ENCODE assay signal across 1 cellular context in the genomic region with DNA sequence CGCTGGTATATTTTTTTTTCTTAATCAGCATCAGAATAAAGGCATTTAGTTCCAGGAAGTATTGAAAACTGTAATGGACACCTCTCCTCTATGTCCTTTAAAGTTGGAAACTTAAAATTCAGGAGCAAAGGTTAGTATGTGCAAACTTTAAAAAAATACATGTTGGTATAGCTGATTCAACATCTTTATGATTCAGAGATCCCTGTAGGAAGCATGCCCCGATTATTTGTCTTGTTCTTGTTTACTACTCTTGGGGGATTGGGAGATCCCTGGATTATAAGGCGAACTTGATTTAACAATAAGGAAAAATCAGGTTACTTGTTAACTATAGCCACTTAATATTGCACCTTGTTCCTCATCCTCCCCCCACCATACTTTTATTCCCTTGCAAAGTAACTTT.
TF ChIP-seq lines count a peak whose summit lies in the region.

No MANE protein-coding gene starts in this region.

TF ChIP-seq in A549, 52 proteins besides CTCF, POLR2A, EP300 and RAD21 (continued from another document):
- TF ChIP-seq, protein P1, sequence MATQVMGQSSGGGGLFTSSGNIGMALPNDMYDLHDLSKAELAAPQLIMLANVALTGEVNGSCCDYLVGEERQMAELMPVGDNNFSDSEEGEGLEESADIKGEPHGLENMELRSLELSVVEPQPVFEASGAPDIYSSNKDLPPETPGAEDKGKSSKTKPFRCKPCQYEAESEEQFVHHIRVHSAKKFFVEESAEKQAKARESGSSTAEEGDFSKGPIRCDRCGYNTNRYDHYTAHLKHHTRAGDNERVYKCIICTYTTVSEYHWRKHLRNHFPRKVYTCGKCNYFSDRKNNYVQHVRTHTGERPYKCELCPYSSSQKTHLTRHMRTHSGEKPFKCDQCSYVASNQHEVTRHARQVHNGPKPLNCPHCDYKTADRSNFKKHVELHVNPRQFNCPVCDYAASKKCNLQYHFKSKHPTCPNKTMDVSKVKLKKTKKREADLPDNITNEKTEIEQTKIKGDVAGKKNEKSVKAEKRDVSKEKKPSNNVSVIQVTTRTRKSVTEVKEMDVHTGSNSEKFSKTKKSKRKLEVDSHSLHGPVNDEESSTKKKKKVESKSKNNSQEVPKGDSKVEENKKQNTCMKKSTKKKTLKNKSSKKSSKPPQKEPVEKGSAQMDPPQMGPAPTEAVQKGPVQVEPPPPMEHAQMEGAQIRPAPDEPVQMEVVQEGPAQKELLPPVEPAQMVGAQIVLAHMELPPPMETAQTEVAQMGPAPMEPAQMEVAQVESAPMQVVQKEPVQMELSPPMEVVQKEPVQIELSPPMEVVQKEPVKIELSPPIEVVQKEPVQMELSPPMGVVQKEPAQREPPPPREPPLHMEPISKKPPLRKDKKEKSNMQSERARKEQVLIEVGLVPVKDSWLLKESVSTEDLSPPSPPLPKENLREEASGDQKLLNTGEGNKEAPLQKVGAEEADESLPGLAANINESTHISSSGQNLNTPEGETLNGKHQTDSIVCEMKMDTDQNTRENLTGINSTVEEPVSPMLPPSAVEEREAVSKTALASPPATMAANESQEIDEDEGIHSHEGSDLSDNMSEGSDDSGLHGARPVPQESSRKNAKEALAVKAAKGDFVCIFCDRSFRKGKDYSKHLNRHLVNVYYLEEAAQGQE (IDR thresholded peaks at IDR 0.05) = no peak
- TF ChIP-seq KDM1A (IDR thresholded peaks at IDR 0.05; ENCODE audit: low read depth) (no peak), JUN (IDR thresholded peaks at IDR 0.05) (no peak), BHLHE40 (IDR thresholded peaks at IDR 0.05; ENCODE audit: low read depth, low read length) (no peak), HOXA7 (CRISPR knock-in tag; IDR thresholded peaks at IDR 0.05) (no peak), JUNB (IDR thresholded peaks at IDR 0.05) (peak; percentile 44), POLR2AphosphoS2 (conservative IDR thresholded peaks at IDR 0.05; ENCODE audit: low read length) (no peak)
TF ChIP-seq in A549: peak in this region for 5.
